Comparison of ENCODE assay signal across 13 cellular contexts in genomic region chr16:10922328-10923145, GRCh38. TPM values are rescaled to one million over a fixed set of nuclear protein-coding genes. Genes with fewer than 3 reads are reported as not detected.
DNase-seq lines count a peak whose midpoint lies in the region; ATAC-seq, FAIRE-seq and TF ChIP-seq lines count a peak whose summit lies in the region.
"Had no signal": no experiment of that assay in that cellular context is flagged by ENCODE, and none has a peak within 500 bp of the region (broad histone marks: within the 10 kb centered on the region; RNA-seq: fewer than 3 reads in every experiment).

No MANE protein-coding gene starts in this region.

- intact Hi-C loops in mammary epithelial cell (cut with micrococcal nuclease): no loop called here
- intact Hi-C loops in stomach (cut with DNase I; ENCODE audit: low total_unique reads): no loop called here

- no peak for TF ChIP-seq EP300 in stomach (IDR thresholded peaks at IDR 0.05)

- no TSS peak for BruUV-seq in mammary epithelial cell (replicated peaks; lab: Mats Ljungman, UMichigan)

- H3K36me3 ChIP-seq in mammary epithelial cell (ENCODE audit: insufficient read depth, low read length) (no peaks in the 10 kb centered on the region), stomach (peaks cover 26 to 100% (median 59%) of the 10 kb centered on the region in 4 donors)
- H3K36me3 ChIP-seq: brain microvascular endothelial cell had no signal

- H3K4me3 ChIP-seq in mammary epithelial cell (replicated peaks in 1 of 3; ENCODE audit: insufficient read depth in 1 of 3, low read depth in 2 of 3, low read length in 3 of 3) (no peak overlapping the region), stomach (no peak overlapping the region)

- TF ChIP-seq POLR2A in GM12892 (IDR thresholded peaks at IDR 0.05; ENCODE audit: low read depth, low read length): 0 out of 2 replicates have a peak, but pooled peaks have one; percentile 19
- no peak for TF ChIP-seq POLR2A in stomach (IDR thresholded peaks at IDR 0.05)

- peak; percentile 39 for ATAC-seq in left lobe of liver

- H3K27me3 ChIP-seq in mammary epithelial cell (ENCODE audit: insufficient read depth, low read length): no peaks in the 10 kb centered on the region
- H3K27me3 ChIP-seq in stomach: no peaks in the 10 kb centered on the region
- H3K27me3 ChIP-seq: brain microvascular endothelial cell had no signal

- in situ Hi-C loops in mammary epithelial cell (cut with MboI; ENCODE audit: low sequenced_read_pairs in 2 of 2): loop anchor here in 1 of 2 donors (25.0 kb wide), 1 partner anchor 185 kb away; the partner anchor contains the start of gene NUBP1

- TF ChIP-seq CTCF in mammary epithelial cell (conservative IDR thresholded peaks at IDR 0.05 in 1 of 2, IDR thresholded peaks at IDR 0.05 in 1 of 2; ENCODE audit: extremely low read depth in 1 of 2, insufficient read depth in 1 of 2, low read depth in 1 of 2, low read length in 2 of 2) (no peak), stomach (IDR thresholded peaks at IDR 0.05) (no peak)

- H3K4me1 ChIP-seq in mammary epithelial cell (ENCODE audit: insufficient read depth, low read length) (peaks cover 7% of the 10 kb centered on the region), stomach (peaks cover 7 to 59% (median 32%) of the 10 kb centered on the region in 4 donors)

- DNase-seq in GM12892 (ENCODE audit: insufficient read length) (no peak), mammary epithelial cell (no peak), left lobe of liver (ENCODE audit: low spot score) (peak; percentile 93), stomach (no peak), dermis blood vessel endothelial cell (no peak), GM19238 (ENCODE audit: insufficient read length, low spot score) (no peak), frontal cortex (ENCODE audit: low spot score in 2 of 2) (no peak)
- no peak for DNase-seq in activated CD4-positive, CD25-positive, alpha-beta regulatory T cell (lab: John Stamatoyannopoulos, UW)
- DNase-seq: activated CD4-positive, alpha-beta T cell treated with anti-CD3 and anti-CD28 coated beads for 4 hours; brain microvascular endothelial cell; COR-L47; NCI-H1930 had no signal

- H3K79me2 ChIP-seq in mammary epithelial cell (ENCODE audit: insufficient read depth, low read length): no peaks in the 10 kb centered on the region

- FAIRE-seq in GM12892 (lab: Jason Lieb, UNC): no peak
- FAIRE-seq in frontal cortex (lab: Jason Lieb, UNC): no peak

- H3K9me3 ChIP-seq in mammary epithelial cell (replicated peaks; ENCODE audit: insufficient read depth, low read length) (no peaks in the 10 kb centered on the region), stomach (no peaks in the 10 kb centered on the region)

- 53% methylated on average over 11 of the region's 14 CpGs for WGBS in mammary epithelial cell (ENCODE audit: low coverage, missing lambda C conversion rate)
- 55 to 79% (median 64%) methylated on average over 12 to 14 of the region's 14 CpGs for WGBS in stomach, 5 donors

- H3K4me2 ChIP-seq in mammary epithelial cell (ENCODE audit: insufficient read depth, low read depth, low read length): peak overlapping the region; percentile 3

- dilution Hi-C loops in mammary epithelial cell (cut with HindIII; ENCODE audit: low sequenced_read_pairs): no loop called here

- H3K9ac ChIP-seq in mammary epithelial cell (ENCODE audit: insufficient read depth, low read length): no peak overlapping the region

- CTCF ChIA-PET in mammary epithelial cell (lab: Charles Lee; ENCODE audit: low non-redundant PET): no interaction called here

- H3K27ac ChIP-seq in mammary epithelial cell (ENCODE audit: insufficient read depth, low read depth, low read length): no peak overlapping the region
- H3K27ac ChIP-seq in stomach: peak overlapping the region in 4 of 5 donors; percentile 27 to 72 (median 41)
- H3K27ac ChIP-seq: brain microvascular endothelial cell had no signal

- peak overlapping the region; percentile 57 for H2AFZ ChIP-seq in mammary epithelial cell (ENCODE audit: low read depth, low read length)

- no peaks in the 10 kb centered on the region for H4K20me1 ChIP-seq in mammary epithelial cell (ENCODE audit: insufficient read depth, low read length)

RNA-seq across cellular contexts. Expression of gene DEXI, which starts 19.7 kb away (rescaled TPM):
- 8.4 TPM for polyA plus RNA-seq in GM12892 (2012; ENCODE audit: missing spikeins)
- total RNA-seq in mammary epithelial cell (10 to 100 TPM; 34.4 to 42.5 TPM), left lobe of liver (66.8 TPM), stomach (10 to 100 TPM; 16.5 to 97.9 (median 20.4) TPM), dermis blood vessel endothelial cell (42.8 and 65.3 TPM in 2 replicates), frontal cortex (8.2 TPM)
- polyA plus RNA-seq in mammary epithelial cell (49.3 TPM), stomach (10 to 100 TPM; 23.7 to 42.8 (median 37.4) TPM)
- polyA minus RNA-seq in mammary epithelial cell: 21.1 TPM

RNA-seq across cellular contexts. Expression of gene CLEC16A, which starts 21.8 kb away (rescaled TPM):
- polyA plus RNA-seq in GM12892 (2012; ENCODE audit: missing spikeins): 15.4 TPM
- total RNA-seq in mammary epithelial cell (10 to 100 TPM; 36.4 to 46.3 TPM), left lobe of liver (21.6 TPM), stomach (100 to 1,000 TPM in 2 of 5 donors, 10 to 100 TPM in 3; 20.2 to 176 (median 66.5) TPM), dermis blood vessel endothelial cell (22.1 and 22.8 TPM in 2 replicates), frontal cortex (31.4 TPM)
- polyA plus RNA-seq in mammary epithelial cell (15.8 TPM), stomach (1 to 10 TPM; 5.8 to 8.6 (median 6.7) TPM)
- 67.8 TPM for polyA minus RNA-seq in mammary epithelial cell

RNA-seq across cellular contexts. Expression of gene CIITA, which starts 45.5 kb away (rescaled TPM):
- polyA plus RNA-seq in GM12892 (2012; ENCODE audit: missing spikeins): 89.5 TPM
- total RNA-seq in mammary epithelial cell (under 1 TPM; 0.17 to 0.35 TPM), left lobe of liver (1.7 TPM), stomach (10 to 100 TPM in 3 of 5 donors, 1 to 10 TPM in 1, under 1 TPM in 1; under 0.01 to 67.1 (median 21.2) TPM), dermis blood vessel endothelial cell (under 0.01 and 0.28 TPM in 2 replicates), frontal cortex (under 0.01 TPM)
- polyA plus RNA-seq in mammary epithelial cell (0.05 TPM), stomach (10 to 100 TPM in 1 of 3 donors, 1 to 10 TPM in 2; 3.2 to 18.4 (median 4.3) TPM)
- polyA minus RNA-seq in mammary epithelial cell: not detected
- total RNA-seq: neural crest cell had no signal
